Comparison of ENCODE assay signal across 1 cellular context in genomic region chr6:137886226-137886625, GRCh38.
TF ChIP-seq lines count a peak whose summit lies in the region.

No MANE protein-coding gene starts in this region.

TF ChIP-seq in K562, 482 proteins besides CTCF, POLR2A, EP300 and RAD21:
- TF ChIP-seq BCOR (IDR thresholded peaks at IDR 0.05), result peak; percentile 74; the same call in 1 of the 2 replicates
- TF ChIP-seq SMARCA5 (IDR thresholded peaks at IDR 0.05), result peak; percentile 77; the same call in 1 of the 2 replicates
- 0 out of 2 replicates have a peak, but pooled peaks have one; percentile 32 for TF ChIP-seq HDAC2 (IDR thresholded peaks at IDR 0.05)
- peak; percentile 91 for TF ChIP-seq TRIM28 (IDR thresholded peaks at IDR 0.05)
- peak in 1 of 2 experiments; percentile 33; a peak in 1 of 4 replicates for TF ChIP-seq TRIM24 (IDR thresholded peaks at IDR 0.05)
- peak; percentile 43 for TF ChIP-seq RBM25 (IDR thresholded peaks at IDR 0.05; ENCODE audit: low read depth, low read length, severe bottlenecking)
TF ChIP-seq in K562: peak in this region for 6; not testable (repeated sequence) for 476.
